20 cellular contexts compared by ENCODE assay signal in genomic region chr20:57920971-57921370, GRCh38.
"Had no signal": no experiment of that assay in that cellular context is flagged by ENCODE, and none has a peak within 500 bp of the region (broad histone marks: within the 10 kb centered on the region; RNA-seq: fewer than 3 reads in every experiment).

No MANE protein-coding gene starts in this region.

- H3K36me3 ChIP-seq: breast epithelium, WERI-Rb-1 had no signal

- H3K27ac ChIP-seq: breast epithelium, SK-N-MC, WERI-Rb-1 had no signal

- H3K4me1 ChIP-seq: breast epithelium had no signal

- H3K4me3 ChIP-seq: breast epithelium, K562, SK-N-MC had no signal

- ATAC-seq: activated CD4-positive, CD25-positive, alpha-beta regulatory T cell treated with anti-CD3 and anti-CD28 coated beads, Interleukin-2, amount 50 U/mL, for 24 hours; activated CD8-positive, alpha-beta T cell treated with anti-CD3 and anti-CD28 coated beads for 36 hours; K562; Right ventricle myocardium inferior; T-cell had no signal

- H3K36me3 Mint-ChIP-seq: activated naive CD4-positive, alpha-beta T cell treated with anti-CD3 and anti-CD28 coated beads, Interleukin-2, amount 50 U/mL, for 24 hours; T-cell had no signal

- DNase-seq: activated CD4-positive, alpha-beta T cell treated with anti-CD3 and anti-CD28 coated beads for 4 hours; activated CD8-positive, alpha-beta memory T cell treated with anti-CD3 and anti-CD28 coated beads, Interleukin-2, amount 50 U/mL, for 4 hours; activated CD8-positive, alpha-beta T cell treated with anti-CD3 and anti-CD28 coated beads for 36 hours; activated T-cell treated with anti-CD3 and anti-CD28 coated beads, Interleukin-2, amount 50 U/mL, for 1 hour; aorta; caudate nucleus; Karpas-422; MM.1S; NCI-H1105; NCI-H1436; T-cell; T-helper 2 cell; T1000; WERI-Rb-1 had no signal

- H3K4me1 Mint-ChIP-seq: activated naive CD4-positive, alpha-beta T cell treated with anti-CD3 and anti-CD28 coated beads, Interleukin-2, amount 50 U/mL, for 24 hours; T-cell had no signal

- H3K9me3 Mint-ChIP-seq: activated naive CD4-positive, alpha-beta T cell treated with anti-CD3 and anti-CD28 coated beads, Interleukin-2, amount 50 U/mL, for 24 hours had no signal

- H3K27me3 ChIP-seq: breast epithelium had no signal

- H3K4me3 Mint-ChIP-seq: activated CD8-positive, alpha-beta T cell treated with anti-CD3 and anti-CD28 coated beads for 36 hours; activated naive CD4-positive, alpha-beta T cell treated with anti-CD3 and anti-CD28 coated beads, Interleukin-2, amount 50 U/mL, for 24 hours; T-cell had no signal

- H3K27ac Mint-ChIP-seq: activated CD8-positive, alpha-beta T cell treated with anti-CD3 and anti-CD28 coated beads for 36 hours; activated naive CD4-positive, alpha-beta T cell treated with anti-CD3 and anti-CD28 coated beads, Interleukin-2, amount 50 U/mL, for 24 hours; T-cell had no signal
